In the genomic region with DNA sequence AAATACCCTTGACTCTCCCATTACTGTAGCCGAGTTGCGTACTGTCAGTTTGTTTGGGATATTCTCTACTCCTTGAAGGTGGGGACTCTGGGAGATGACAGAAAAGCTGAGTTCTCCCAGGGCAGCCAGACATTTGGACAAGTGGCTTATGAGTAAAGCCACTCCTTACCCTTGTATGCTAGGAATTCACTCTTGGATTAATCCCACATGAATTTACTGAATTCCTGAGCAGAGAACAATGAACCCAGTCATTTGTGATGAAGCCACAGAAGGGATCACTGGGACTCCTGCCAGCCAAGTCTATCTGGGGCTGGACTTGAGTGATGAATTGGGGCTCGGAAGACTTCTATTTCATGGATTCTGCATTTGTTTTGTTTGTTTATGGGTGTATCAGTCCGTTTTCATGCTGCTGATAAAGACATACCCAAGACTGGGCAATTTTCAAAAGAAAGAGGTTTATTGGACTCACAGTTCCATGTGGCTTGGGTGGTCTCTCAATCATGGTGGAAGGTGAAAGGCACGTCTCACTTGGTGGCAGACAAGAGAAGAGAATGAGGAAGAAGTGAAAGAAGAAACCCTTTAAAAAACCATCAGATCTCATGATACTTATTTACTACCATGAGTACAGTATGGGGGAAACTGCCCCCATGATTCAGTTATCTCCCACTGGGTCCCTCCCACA, we compare ENCODE assay signal across 13 cellular contexts. TPM values are rescaled to one million over a fixed set of nuclear protein-coding genes. Genes with fewer than 3 reads are reported as not detected.
DNase-seq lines count a peak whose midpoint lies in the region; ATAC-seq and TF ChIP-seq lines count a peak whose summit lies in the region.
"Had no signal": no experiment of that assay in that cellular context is flagged by ENCODE, and none has a peak within 500 bp of the region (broad histone marks: within the 10 kb centered on the region; RNA-seq: fewer than 3 reads in every experiment).

No MANE protein-coding gene starts in this region.

- peak overlapping the region; percentile 38 to 84 (median 40) for H3K27ac Mint-ChIP-seq in nephron

- peaks cover 22% of the 10 kb centered on the region for H3K4me1 Mint-ChIP-seq in nephron

- H3K27me3 Mint-ChIP-seq in nephron (ENCODE audit: low read depth), result no peaks in the 10 kb centered on the region

- H3K4me3 ChIP-seq in NT2/D1 (ENCODE audit: insufficient read length, low read depth), result no peak overlapping the region
- H3K4me3 ChIP-seq in sigmoid colon, result no peak overlapping the region

- no peak for TF ChIP-seq CTCF in AG09319 (IDR thresholded peaks at IDR 0.05; ENCODE audit: low read depth, low read length)
- no peak for TF ChIP-seq CTCF in nephron (IDR thresholded peaks at IDR 0.05; ENCODE audit: unreplicated experiment in 3 of 3)
- TF ChIP-seq CTCF in sigmoid colon (IDR thresholded peaks at IDR 0.05), result no peak

- DNase-seq in AG09319 (ENCODE audit: extremely low read depth, low read depth) (peak; percentile 60), NT2/D1 (ENCODE audit: low read depth, low spot score) (peak; percentile 18), epithelial cell of prostate (ENCODE audit: low read depth, low spot score) (no peak), DMS53 (lab: John Stamatoyannopoulos, UW) (no peak), sigmoid colon (no peak)
- DNase-seq: central memory CD4-positive, alpha-beta T cell; left cardiac atrium; RPMI8226; stimulated activated CD4-positive, alpha-beta T cell treated with anti-CD3 and anti-CD28 coated beads, Interleukin-2, amount 100 ng/mL, for 48 hours had no signal

- no peaks in the 10 kb centered on the region for H3K36me3 Mint-ChIP-seq in nephron (ENCODE audit: low read depth)

- WGBS in sigmoid colon, 2 donors, result 76 to 82% methylated on average over 5 of the region's 5 CpGs

- intact Hi-C loops in sigmoid colon (cut with DNase I), result no loop called here

- no peak for TF ChIP-seq EP300 in sigmoid colon (IDR thresholded peaks at IDR 0.05)

- H3K27me3 ChIP-seq in NT2/D1 (ENCODE audit: insufficient read depth, insufficient read length), result no peaks in the 10 kb centered on the region
- no peaks in the 10 kb centered on the region for H3K27me3 ChIP-seq in sigmoid colon

- H3K27ac ChIP-seq in epithelial cell of prostate (peak overlapping the region; percentile 98), sigmoid colon (peak overlapping the region in 1 of 4 donors; percentile 27)

- H3K4me1 ChIP-seq in NT2/D1 (ENCODE audit: insufficient read depth, insufficient read length), result peaks cover 2% of the 10 kb centered on the region
- peaks cover 0 to 9% (median 3%) of the 10 kb centered on the region in 4 donors for H3K4me1 ChIP-seq in sigmoid colon

- ATAC-seq in GM21786 (IDR thresholded peaks at IDR 0.05; ENCODE audit: unreplicated experiment) (no peak), HG03175 (IDR thresholded peaks at IDR 0.05; ENCODE audit: unreplicated experiment) (no peak)

- no peaks in the 10 kb centered on the region for H3K9me3 ChIP-seq in NT2/D1 (ENCODE audit: insufficient read depth, low read length)
- H3K9me3 ChIP-seq in sigmoid colon, result no peaks in the 10 kb centered on the region

- H3K4me3 Mint-ChIP-seq in nephron, result no peak overlapping the region

- TF ChIP-seq POLR2A in sigmoid colon (IDR thresholded peaks at IDR 0.05), result no peak

- no peak overlapping the region for H3K9ac ChIP-seq in NT2/D1 (ENCODE audit: insufficient read length, low read depth)

- no peaks in the 10 kb centered on the region for H3K36me3 ChIP-seq in NT2/D1 (ENCODE audit: insufficient read depth, insufficient read length, low read length)
- no peaks in the 10 kb centered on the region for H3K36me3 ChIP-seq in sigmoid colon

- peaks cover 4% of the 10 kb centered on the region for H3K9me3 Mint-ChIP-seq in nephron

RNA-seq across cellular contexts. Expression of gene C1orf116, which starts 25.1 kb away (rescaled TPM):
- under 1 TPM in 3 of 4 donors, not detected in 1; 0.14 to 0.36 (median 0.28) TPM for total RNA-seq in sigmoid colon
- 10 to 100 TPM in 1 of 3 donors, 1 to 10 TPM in 2; 7.8 to 22.4 (median 8.9) TPM for polyA plus RNA-seq in sigmoid colon
- total RNA-seq: activated CD8-positive, alpha-beta memory T cell treated with anti-CD3 and anti-CD28 coated beads for 36 hours had no signal

RNA-seq across cellular contexts. Expression of gene FCAMR, which starts 37.2 kb away (rescaled TPM):
- not detected for total RNA-seq in sigmoid colon
- polyA plus RNA-seq in sigmoid colon, result 1 to 10 TPM in 1 of 3 donors, not detected in 2; 1.5 TPM
- total RNA-seq: activated CD8-positive, alpha-beta memory T cell treated with anti-CD3 and anti-CD28 coated beads for 36 hours; left cardiac atrium had no signal

RNA-seq across cellular contexts. Expression of gene YOD1, which starts 43.5 kb away (rescaled TPM):
- 1 to 10 TPM; 5.2 to 7.8 (median 7.3) TPM for total RNA-seq in sigmoid colon
- polyA plus RNA-seq in sigmoid colon, result 1 to 10 TPM; 1.2 to 3.2 (median 2.5) TPM

RNA-seq across cellular contexts. Expression of gene PFKFB2, which starts 45.6 kb away (rescaled TPM):
- 1 to 10 TPM; 5.0 to 7.8 (median 5.5) TPM for total RNA-seq in sigmoid colon
- polyA plus RNA-seq in sigmoid colon, result 10 to 100 TPM; 15.6 to 24.9 (median 18.7) TPM

Comparison
In these comparisons a context has a peak if more than half of its experiments do, and no peak if none do; other contexts are left out.
1. DNase-seq: peak in AG09319 (single experiment) and NT2/D1 (single experiment); none in epithelial cell of prostate (single experiment), DMS53 (single experiment) and sigmoid colon (single experiment).